ENCODE assay signal across 9 cellular contexts in genomic region chr19:47483200-47483599, GRCh38. TPM values are rescaled to one million over a fixed set of nuclear protein-coding genes. Genes with fewer than 3 reads are reported as not detected.
DNase-seq lines count a peak whose midpoint lies in the region; ATAC-seq lines count a peak whose summit lies in the region.
"Had no signal": no experiment of that assay in that cellular context is flagged by ENCODE, and none has a peak within 500 bp of the region (broad histone marks: within the 10 kb centered on the region; RNA-seq: fewer than 3 reads in every experiment).

No MANE protein-coding gene starts in this region.

- H3K4me1 Mint-ChIP-seq in activated CD8-positive, alpha-beta memory T cell treated with anti-CD3 and anti-CD28 coated beads, Interleukin-2, amount 10 ng/mL, durations not matched to agents 7 days and 5 days, result peaks cover 32% of the 10 kb centered on the region
- peaks cover 38 to 53% of the 10 kb centered on the region in 2 donors for H3K4me1 Mint-ChIP-seq in stimulated activated naive B cell treated with anti-CD40 and anti-IgM and Interleukin-4, amounts not matched to agents 10 μg/mL and 1 μg/mL and 100 μg/mL, for 72 hours

- peaks cover 6% of the 10 kb centered on the region for H3K36me3 Mint-ChIP-seq in activated CD8-positive, alpha-beta memory T cell treated with anti-CD3 and anti-CD28 coated beads, Interleukin-2, amount 10 ng/mL, durations not matched to agents 7 days and 5 days
- H3K36me3 Mint-ChIP-seq in activated naive CD4-positive, alpha-beta T cell treated with anti-CD3 and anti-CD28 coated beads, Interleukin-2, amount 50 U/mL, for 72 hours, result peaks cover 6 to 9% of the 10 kb centered on the region in 2 donors
- peaks cover 18 to 26% of the 10 kb centered on the region in 2 donors for H3K36me3 Mint-ChIP-seq in stimulated activated naive B cell treated with anti-CD40 and anti-IgM and Interleukin-4, amounts not matched to agents 10 μg/mL and 1 μg/mL and 100 μg/mL, for 72 hours

- H3K4me3 ChIP-seq in iPS-20b (ENCODE audit: low read length), result peak overlapping the region; percentile 83

- CTCF ChIA-PET in activated CD8-positive, alpha-beta memory T cell treated with anti-CD3 and anti-CD28 coated beads, Interleukin-2, amount 10 ng/mL, durations not matched to agents 7 days and 5 days (lab: Charles Lee), result interaction anchor here (0.8 to 3.6 kb wide), 26 partner anchors 10 to 1312 kb away, joined by 3 to 62 read pairs (median 6); partner anchors contain the start of genes DHX34, EHD2, NAPA and NOP53

- H3K36me3 ChIP-seq in iPS-20b (ENCODE audit: insufficient read depth, low read depth, low read length), result no peaks in the 10 kb centered on the region

- no peaks in the 10 kb centered on the region for H3K4me1 ChIP-seq in iPS-20b (ENCODE audit: insufficient read depth, low read length)

- H3K9me3 Mint-ChIP-seq in activated CD8-positive, alpha-beta memory T cell treated with anti-CD3 and anti-CD28 coated beads, Interleukin-2, amount 10 ng/mL, durations not matched to agents 7 days and 5 days (ENCODE audit: low read depth), result no peaks in the 10 kb centered on the region
- H3K9me3 Mint-ChIP-seq in activated naive CD4-positive, alpha-beta T cell treated with anti-CD3 and anti-CD28 coated beads, Interleukin-2, amount 50 U/mL, for 72 hours, result no peaks in the 10 kb centered on the region
- no peaks in the 10 kb centered on the region for H3K9me3 Mint-ChIP-seq in stimulated activated naive B cell treated with anti-CD40 and anti-IgM and Interleukin-4, amounts not matched to agents 10 μg/mL and 1 μg/mL and 100 μg/mL, for 72 hours

- DNase-seq in activated CD8-positive, alpha-beta memory T cell treated with anti-CD3 and anti-CD28 coated beads, Interleukin-2, amount 10 ng/mL, durations not matched to agents 7 days and 5 days, result no peak
- no peak for DNase-seq in activated CD8-positive, alpha-beta memory T cell treated with anti-CD3 and anti-CD28 coated beads for 24 hours
- no peak for DNase-seq in activated naive CD4-positive, alpha-beta T cell treated with anti-CD3 and anti-CD28 coated beads, Interleukin-2, amount 50 U/mL, for 72 hours (ENCODE audit: low spot score in 2 of 2)
- DNase-seq in stimulated activated naive B cell treated with anti-CD40 and anti-IgM and Interleukin-4, amounts not matched to agents 10 μg/mL and 1 μg/mL and 100 μg/mL, for 72 hours, result no peak
- DNase-seq in NCI-H2107 treated with DMSO at 0.1 percent for 48 hours (lab: John Stamatoyannopoulos, UW; ENCODE audit: unreplicated experiment) (no peak), caudate nucleus (lab: John Stamatoyannopoulos, UW) (no peak)
- no peak for DNase-seq in activated CD4-positive, alpha-beta T cell treated with anti-CD3 and anti-CD28 coated beads for 48 hours
- DNase-seq: SIG-M5 had no signal

- no peaks in the 10 kb centered on the region for H3K9me3 ChIP-seq in iPS-20b (ENCODE audit: insufficient read depth, low read depth, low read length)

- H3K4me3 Mint-ChIP-seq in activated CD8-positive, alpha-beta memory T cell treated with anti-CD3 and anti-CD28 coated beads, Interleukin-2, amount 10 ng/mL, durations not matched to agents 7 days and 5 days, result no peak overlapping the region
- H3K4me3 Mint-ChIP-seq in stimulated activated naive B cell treated with anti-CD40 and anti-IgM and Interleukin-4, amounts not matched to agents 10 μg/mL and 1 μg/mL and 100 μg/mL, for 72 hours, result peak overlapping the region; percentile 92 to 94

- H3K27me3 Mint-ChIP-seq in activated CD8-positive, alpha-beta memory T cell treated with anti-CD3 and anti-CD28 coated beads, Interleukin-2, amount 10 ng/mL, durations not matched to agents 7 days and 5 days, result peaks cover 2% of the 10 kb centered on the region
- peaks cover 0 to 10% of the 10 kb centered on the region in 2 donors for H3K27me3 Mint-ChIP-seq in stimulated activated naive B cell treated with anti-CD40 and anti-IgM and Interleukin-4, amounts not matched to agents 10 μg/mL and 1 μg/mL and 100 μg/mL, for 72 hours

- no peak overlapping the region for H3K9ac ChIP-seq in iPS-20b (ENCODE audit: low read depth, low read length)

- H3K27ac ChIP-seq in iPS-20b (ENCODE audit: low read length) (no peak overlapping the region), caudate nucleus (ENCODE audit: low read depth, low read length) (no peak overlapping the region)

- H3K27me3 ChIP-seq in iPS-20b (ENCODE audit: insufficient read depth, low read length), result peaks cover 5% of the 10 kb centered on the region; the same call in 1 of the 2 replicates

- ATAC-seq in activated CD8-positive, alpha-beta memory T cell treated with anti-CD3 and anti-CD28 coated beads, Interleukin-2, amount 10 ng/mL, durations not matched to agents 7 days and 5 days, result no peak
- ATAC-seq in activated naive CD4-positive, alpha-beta T cell treated with anti-CD3 and anti-CD28 coated beads, Interleukin-2, amount 50 U/mL, for 72 hours, result no peak
- no peak for ATAC-seq in stimulated activated naive B cell treated with anti-CD40 and anti-IgM and Interleukin-4, amounts not matched to agents 10 μg/mL and 1 μg/mL and 100 μg/mL, for 72 hours (replicated peaks)

- peak overlapping the region; percentile 97 for H3K27ac Mint-ChIP-seq in activated CD8-positive, alpha-beta memory T cell treated with anti-CD3 and anti-CD28 coated beads, Interleukin-2, amount 10 ng/mL, durations not matched to agents 7 days and 5 days
- peak overlapping the region; percentile 99 to 100 for H3K27ac Mint-ChIP-seq in activated naive CD4-positive, alpha-beta T cell treated with anti-CD3 and anti-CD28 coated beads, Interleukin-2, amount 50 U/mL, for 72 hours
- H3K27ac Mint-ChIP-seq in stimulated activated naive B cell treated with anti-CD40 and anti-IgM and Interleukin-4, amounts not matched to agents 10 μg/mL and 1 μg/mL and 100 μg/mL, for 72 hours, result no peak overlapping the region

RNA-seq across cellular contexts. Expression of gene KPTN, which starts 0.8 kb away (rescaled TPM):
- total RNA-seq in activated CD8-positive, alpha-beta memory T cell treated with anti-CD3 and anti-CD28 coated beads, Interleukin-2, amount 10 ng/mL, durations not matched to agents 7 days and 5 days, result 10 to 100 TPM; 11.0 to 13.3 TPM
- 10 to 100 TPM; 15.3 to 24.8 TPM for total RNA-seq in activated naive CD4-positive, alpha-beta T cell treated with anti-CD3 and anti-CD28 coated beads, Interleukin-2, amount 50 U/mL, for 72 hours

RNA-seq across cellular contexts. Expression of gene SLC8A2, which starts 11.5 kb away (rescaled TPM):
- under 1 TPM; 0.14 to 0.32 TPM for total RNA-seq in activated CD8-positive, alpha-beta memory T cell treated with anti-CD3 and anti-CD28 coated beads, Interleukin-2, amount 10 ng/mL, durations not matched to agents 7 days and 5 days
- total RNA-seq in activated naive CD4-positive, alpha-beta T cell treated with anti-CD3 and anti-CD28 coated beads, Interleukin-2, amount 50 U/mL, for 72 hours, result under 1 TPM; 0.11 to 0.41 TPM

RNA-seq across cellular contexts. Expression of gene NAPA, which starts 31.7 kb away (rescaled TPM):
- total RNA-seq in activated CD8-positive, alpha-beta memory T cell treated with anti-CD3 and anti-CD28 coated beads, Interleukin-2, amount 10 ng/mL, durations not matched to agents 7 days and 5 days, result 100 to 1,000 TPM; 102 to 124 TPM
- 10 to 100 TPM; 69.7 to 78.5 TPM for total RNA-seq in activated naive CD4-positive, alpha-beta T cell treated with anti-CD3 and anti-CD28 coated beads, Interleukin-2, amount 50 U/mL, for 72 hours
